Comparison of ENCODE assay signal across 10 cellular contexts in genomic region chrX:154730271-154730883, GRCh38. TPM values are rescaled to one million over a fixed set of nuclear protein-coding genes. Genes with fewer than 3 reads are reported as not detected.
DNase-seq lines count a peak whose midpoint lies in the region; ATAC-seq and TF ChIP-seq lines count a peak whose summit lies in the region.
"Had no signal": no experiment of that assay in that cellular context is flagged by ENCODE, and none has a peak within 500 bp of the region (broad histone marks: within the 10 kb centered on the region; RNA-seq: fewer than 3 reads in every experiment).

No MANE protein-coding gene starts in this region.

- H3K4me3 Mint-ChIP-seq in MCF 10A (ENCODE audit: unreplicated experiment), result peak overlapping the region; percentile 39
- H3K4me3 Mint-ChIP-seq in dendritic cell treated with granulocyte-macrophage colony-stimulating factor and Interleukin-4, amounts not matched to agents 40 ng/mL and 50 ng/mL, for 4 days, result no peak overlapping the region

- no peaks in the 10 kb centered on the region for H3K36me3 ChIP-seq in mammary epithelial cell (ENCODE audit: insufficient read depth, low read length)
- H3K36me3 ChIP-seq in uterus, result no peaks in the 10 kb centered on the region
- H3K36me3 ChIP-seq: SJSA1 had no signal

- in situ Hi-C loops in mammary epithelial cell (cut with MboI; ENCODE audit: low sequenced_read_pairs in 2 of 2), result loop anchor here (25.0 kb wide), 1 partner anchor 143 kb away; the partner anchor contains the start of gene CTAG1A (in 2 of the 2)
- in situ Hi-C loops in KBM-7 (cut with MboI; ENCODE audit: low pct_unique_long_range_greater_than_20kb, low sequenced_read_pairs), result no loop called here

- POLR2A ChIA-PET in MCF 10A (lab: Yijun Ruan, JAX), result interaction anchor here (0.6 to 5.8 kb wide), 12 partner anchors 11 to 134 kb away, joined by 3 to 37 read pairs (median 3); partner anchors contain the start of gene GAB3

- no peaks in the 10 kb centered on the region for H3K27me3 Mint-ChIP-seq in MCF 10A (ENCODE audit: insufficient read depth, unreplicated experiment)
- no peaks in the 10 kb centered on the region for H3K27me3 Mint-ChIP-seq in dendritic cell treated with granulocyte-macrophage colony-stimulating factor and Interleukin-4, amounts not matched to agents 40 ng/mL and 50 ng/mL, for 4 days

- BruUV-seq in MCF 10A (replicated peaks; lab: Mats Ljungman, UMichigan) (no TSS peak), mammary epithelial cell (replicated peaks; lab: Mats Ljungman, UMichigan) (no TSS peak)

- H2AFZ ChIP-seq in mammary epithelial cell (ENCODE audit: low read depth, low read length), result no peak overlapping the region

- 36% methylated on average over 6 of the region's 6 CpGs for WGBS in mammary epithelial cell (ENCODE audit: low coverage, missing lambda C conversion rate)

- TF ChIP-seq CTCF in MCF 10A (IDR thresholded peaks at IDR 0.05; ENCODE audit: unreplicated experiment) (no peak), mammary epithelial cell (conservative IDR thresholded peaks at IDR 0.05 in 1 of 2, IDR thresholded peaks at IDR 0.05 in 1 of 2; ENCODE audit: extremely low read depth in 1 of 2, insufficient read depth in 1 of 2, low read depth in 1 of 2, low read length in 2 of 2) (no peak), uterus (IDR thresholded peaks at IDR 0.05) (no peak)

- intact Hi-C loops in MCF 10A (cut with micrococcal nuclease), result no loop called here
- intact Hi-C loops in mammary epithelial cell (cut with micrococcal nuclease), result no loop called here
- intact Hi-C loops in dendritic cell treated with granulocyte-macrophage colony-stimulating factor and Interleukin-4, amounts not matched to agents 40 ng/mL and 50 ng/mL, for 4 days (cut with micrococcal nuclease), result no loop called here
- intact Hi-C loops in uterus (cut with DNase I; ENCODE audit: low total_unique reads), result no loop called here

- peaks cover 91% of the 10 kb centered on the region for H3K4me1 Mint-ChIP-seq in MCF 10A (ENCODE audit: insufficient read depth, unreplicated experiment)
- H3K4me1 Mint-ChIP-seq in dendritic cell treated with granulocyte-macrophage colony-stimulating factor and Interleukin-4, amounts not matched to agents 40 ng/mL and 50 ng/mL, for 4 days (ENCODE audit: low read depth), result peaks cover 84% of the 10 kb centered on the region

- CTCF ChIA-PET in MCF 10A (lab: Yijun Ruan, JAX) (interaction anchor here (0.5 to 6.1 kb wide), 5 partner anchors 12 to 187 kb away, joined by 3 to 62 read pairs (median 4); no protein-coding TSS in a partner anchor), mammary epithelial cell (lab: Charles Lee; ENCODE audit: low non-redundant PET) (no interaction called here)

- peak overlapping the region; percentile 75 for H3K27ac Mint-ChIP-seq in MCF 10A (ENCODE audit: low read depth, unreplicated experiment)
- peak overlapping the region; percentile 79 for H3K27ac Mint-ChIP-seq in dendritic cell treated with granulocyte-macrophage colony-stimulating factor and Interleukin-4, amounts not matched to agents 40 ng/mL and 50 ng/mL, for 4 days

- no peaks in the 10 kb centered on the region for H3K79me2 ChIP-seq in mammary epithelial cell (ENCODE audit: insufficient read depth, low read length)

- no peak for ATAC-seq in GM18873 (IDR thresholded peaks at IDR 0.05; ENCODE audit: low FRiP score, unreplicated experiment)

- no peaks in the 10 kb centered on the region for H3K27me3 ChIP-seq in mammary epithelial cell (ENCODE audit: insufficient read depth, low read length)
- H3K27me3 ChIP-seq in uterus, result no peaks in the 10 kb centered on the region
- H3K27me3 ChIP-seq: SJSA1 had no signal

- no peak for TF ChIP-seq POLR2A in uterus (IDR thresholded peaks at IDR 0.05)

- dilution Hi-C loops in mammary epithelial cell (cut with HindIII; ENCODE audit: low sequenced_read_pairs), result no loop called here

- H3K9me3 ChIP-seq in mammary epithelial cell (replicated peaks; ENCODE audit: insufficient read depth, low read length) (no peaks in the 10 kb centered on the region), uterus (no peaks in the 10 kb centered on the region)
- H3K9me3 ChIP-seq: SJSA1 had no signal

- DNase-seq in MCF 10A (ENCODE audit: unreplicated experiment) (peak; percentile 93), mammary epithelial cell (no peak), lung microvascular endothelial cell (ENCODE audit: low read depth in 2 of 2) (peak; percentile 85 to 96), uterus (peak; percentile 40 to 70), KBM-7 (no peak)
- no peak for DNase-seq in activated CD8-positive, alpha-beta memory T cell treated with anti-CD3 and anti-CD28 coated beads, Interleukin-2, amount 50 U/mL, for 4 hours
- DNase-seq: activated naive CD4-positive, alpha-beta T cell treated with Interleukin-2 at 50 U/mL for 16 hours had no signal

- no peaks in the 10 kb centered on the region for H3K9me3 Mint-ChIP-seq in MCF 10A (ENCODE audit: unreplicated experiment)
- H3K9me3 Mint-ChIP-seq in dendritic cell treated with granulocyte-macrophage colony-stimulating factor and Interleukin-4, amounts not matched to agents 40 ng/mL and 50 ng/mL, for 4 days, result no peaks in the 10 kb centered on the region

- H3K4me2 ChIP-seq in mammary epithelial cell (ENCODE audit: insufficient read depth, low read depth, low read length), result no peak overlapping the region

- no peak overlapping the region for H3K9ac ChIP-seq in mammary epithelial cell (ENCODE audit: insufficient read depth, low read length)

- H3K4me3 ChIP-seq in mammary epithelial cell (replicated peaks in 1 of 3; ENCODE audit: insufficient read depth in 1 of 3, low read depth in 2 of 3, low read length in 3 of 3) (no peak overlapping the region), uterus (no peak overlapping the region)
- H3K4me3 ChIP-seq: SJSA1 had no signal

- H4K20me1 ChIP-seq in mammary epithelial cell (ENCODE audit: insufficient read depth, low read length), result no peaks in the 10 kb centered on the region

- H3K27ac ChIP-seq in mammary epithelial cell (ENCODE audit: insufficient read depth, low read depth, low read length), result no peak overlapping the region
- H3K27ac ChIP-seq in uterus, result peak overlapping the region; percentile 64 to 65
- H3K27ac ChIP-seq: SJSA1 had no signal

- peaks cover 47% of the 10 kb centered on the region for H3K4me1 ChIP-seq in mammary epithelial cell (ENCODE audit: insufficient read depth, low read length)
- H3K4me1 ChIP-seq in uterus, result peaks cover 0 to 4% of the 10 kb centered on the region in 2 donors

- no peaks in the 10 kb centered on the region for H3K36me3 Mint-ChIP-seq in MCF 10A (ENCODE audit: insufficient read depth, unreplicated experiment)
- peaks cover 31% of the 10 kb centered on the region for H3K36me3 Mint-ChIP-seq in dendritic cell treated with granulocyte-macrophage colony-stimulating factor and Interleukin-4, amounts not matched to agents 40 ng/mL and 50 ng/mL, for 4 days (ENCODE audit: low read depth)

RNA-seq across cellular contexts. Expression of gene GAB3, which starts 20.5 kb away (rescaled TPM):
- total RNA-seq in MCF 10A (2022) (2.0 and 2.1 TPM in 2 replicates), mammary epithelial cell (1 to 10 TPM in 1 of 2 donors, under 1 TPM in 1; 0.61 to 2.8 TPM), lung microvascular endothelial cell (6.5 and 7.9 TPM in 2 replicates), uterus (10 to 100 TPM in 1 of 4 donors, 1 to 10 TPM in 3; 2.9 to 34.1 (median 7.2) TPM)
- polyA plus RNA-seq in mammary epithelial cell, result 0.28 TPM
- polyA minus RNA-seq in mammary epithelial cell, result 0.26 TPM

RNA-seq across cellular contexts. Expression of gene DKC1, which starts 32.3 kb away (rescaled TPM):
- total RNA-seq in MCF 10A (2022) (149 and 196 TPM in 2 replicates), mammary epithelial cell (10 to 100 TPM; 31.3 to 93.0 TPM), lung microvascular endothelial cell (31.8 and 34.5 TPM in 2 replicates), uterus (10 to 100 TPM in 2 of 4 donors, 1 to 10 TPM in 2; 6.4 to 36.4 (median 19.1) TPM)
- polyA plus RNA-seq in mammary epithelial cell, result 69.3 TPM
- polyA minus RNA-seq in mammary epithelial cell, result 89.0 TPM

Comparison
In these comparisons a context has a peak if more than half of its experiments do, and no peak if none do; other contexts are left out.
1. DNase-seq: peak in MCF 10A (single experiment), lung microvascular endothelial cell (2 of 2) and uterus (2 of 2); none in mammary epithelial cell (single experiment), KBM-7 (single experiment) and activated CD8-positive, alpha-beta memory T cell treated with anti-CD3 and anti-CD28 coated beads, Interleukin-2, amount 50 U/mL, for 4 hours (single experiment).